ENCODE assay signal across 20 cellular contexts in the genomic region with DNA sequence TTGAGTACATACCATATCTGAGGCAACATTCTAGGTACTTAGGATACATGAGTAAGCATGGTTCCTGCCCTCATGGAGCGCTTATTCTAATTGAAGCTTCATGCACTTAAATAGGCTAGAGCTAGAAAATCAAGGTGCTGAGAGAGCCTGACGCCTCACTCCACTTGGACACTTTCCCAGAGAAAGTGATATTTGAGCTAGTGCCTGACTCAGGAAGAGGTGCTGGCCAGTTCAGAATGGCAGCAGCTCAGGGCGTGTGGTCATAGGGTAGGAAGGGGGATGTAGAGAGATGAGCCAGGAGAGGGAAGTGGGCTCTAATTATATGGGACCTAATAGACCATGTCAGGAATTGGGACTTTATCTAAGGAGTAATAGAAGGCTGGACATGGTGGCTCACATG. TPM values are rescaled to one million over a fixed set of nuclear protein-coding genes. Genes with fewer than 3 reads are reported as not detected.
DNase-seq lines count a peak whose midpoint lies in the region; ATAC-seq and TF ChIP-seq lines count a peak whose summit lies in the region.
"Had no signal": no experiment of that assay in that cellular context is flagged by ENCODE, and none has a peak within 500 bp of the region (broad histone marks: within the 10 kb centered on the region; RNA-seq: fewer than 3 reads in every experiment).

No MANE protein-coding gene starts in this region.

- 78% methylated on average over 3 of the region's 3 CpGs for WGBS in mammary epithelial cell (ENCODE audit: low coverage, missing lambda C conversion rate)
- 68 to 73% methylated on average over 3 of the region's 3 CpGs for WGBS in heart right ventricle, 2 donors

- H4K20me1 ChIP-seq in mammary epithelial cell (ENCODE audit: insufficient read depth, low read length) = no peaks in the 10 kb centered on the region

- H3K27me3 Mint-ChIP-seq in HFFc6 (ENCODE audit: insufficient read depth) = no peaks in the 10 kb centered on the region

- no peak for TF ChIP-seq CTCF in HFFc6 (IDR thresholded peaks at IDR 0.05)
- no peak for TF ChIP-seq CTCF in mammary epithelial cell (conservative IDR thresholded peaks at IDR 0.05 in 1 of 2, IDR thresholded peaks at IDR 0.05 in 1 of 2; ENCODE audit: extremely low read depth in 1 of 2, insufficient read depth in 1 of 2, low read depth in 1 of 2, low read length in 2 of 2)
- no peak for TF ChIP-seq CTCF in heart right ventricle (IDR thresholded peaks at IDR 0.05)

- peak overlapping the region; percentile 9; the same call in 1 of the 2 replicates for H3K27ac Mint-ChIP-seq in HFFc6
- H3K27ac Mint-ChIP-seq: endodermal cell had no signal

- no peak overlapping the region for H3K9ac ChIP-seq in mammary epithelial cell (ENCODE audit: insufficient read depth, low read length)

- no peaks in the 10 kb centered on the region for H3K36me3 ChIP-seq in mammary epithelial cell (ENCODE audit: insufficient read depth, low read length)
- peaks cover 0 to 91% (median 8%) of the 10 kb centered on the region in 9 donors for H3K36me3 ChIP-seq in heart right ventricle
- H3K36me3 ChIP-seq: uterus had no signal

- H3K27ac ChIP-seq in mammary epithelial cell (ENCODE audit: insufficient read depth, low read depth, low read length) (no peak overlapping the region), heart right ventricle (no peak overlapping the region)
- H3K27ac ChIP-seq: lower lobe of right lung, uterus had no signal

- H3K4me3 ChIP-seq in mammary epithelial cell (replicated peaks in 1 of 3; ENCODE audit: insufficient read depth in 1 of 3, low read depth in 2 of 3, low read length in 3 of 3) (no peak overlapping the region), heart right ventricle (no peak overlapping the region)
- H3K4me3 ChIP-seq: lower lobe of right lung, uterus had no signal

- intact Hi-C loops in mammary epithelial cell (cut with micrococcal nuclease) = no loop called here
- intact Hi-C loops in heart right ventricle (cut with DNase I) = no loop called here

- H3K36me3 Mint-ChIP-seq in HFFc6 (ENCODE audit: low read depth) = peaks cover 22% of the 10 kb centered on the region

- in situ Hi-C loops in mammary epithelial cell (cut with MboI; ENCODE audit: low sequenced_read_pairs in 2 of 2) = no loop called here

- ATAC-seq in heart right ventricle (peak in 5 of 8 donors; percentile 39 to 83 (median 70)), HG03135 (IDR thresholded peaks at IDR 0.05; ENCODE audit: unreplicated experiment) (no peak), GM18861 (IDR thresholded peaks at IDR 0.05; ENCODE audit: unreplicated experiment) (no peak)
- ATAC-seq: HCT116, lower lobe of right lung had no signal

- peaks cover 2% of the 10 kb centered on the region for H3K79me2 ChIP-seq in mammary epithelial cell (ENCODE audit: insufficient read depth, low read length)

- H3K4me2 ChIP-seq in mammary epithelial cell (ENCODE audit: insufficient read depth, low read depth, low read length) = no peak overlapping the region

- peaks cover 12% of the 10 kb centered on the region for H3K4me1 ChIP-seq in mammary epithelial cell (ENCODE audit: insufficient read depth, low read length)
- H3K4me1 ChIP-seq in heart right ventricle = peaks cover 0 to 5% (median 0%) of the 10 kb centered on the region in 9 donors
- H3K4me1 ChIP-seq: Caco-2, lower lobe of right lung, uterus had no signal

- dilution Hi-C loops in mammary epithelial cell (cut with HindIII; ENCODE audit: low sequenced_read_pairs) = loop anchor here (5.0 kb wide), 1 partner anchor 37 kb away; no protein-coding TSS in a partner anchor

- H3K4me3 Mint-ChIP-seq in HFFc6 = no peak overlapping the region; the same call in 1 of the 2 replicates
- H3K4me3 Mint-ChIP-seq: endodermal cell had no signal

- H3K9me3 Mint-ChIP-seq in HFFc6 = no peaks in the 10 kb centered on the region

- H3K4me1 Mint-ChIP-seq in HFFc6 (ENCODE audit: low read depth) = peaks cover 33% of the 10 kb centered on the region
- H3K4me1 Mint-ChIP-seq: endodermal cell had no signal

- no TSS peak for BruUV-seq in mammary epithelial cell (replicated peaks; lab: Mats Ljungman, UMichigan)

- CTCF ChIA-PET in mammary epithelial cell (lab: Charles Lee; ENCODE audit: low non-redundant PET) = interaction anchor here (0.7 kb wide), 1 partner anchor 69 kb away, joined by 6 read pairs; no protein-coding TSS in a partner anchor

- no peaks in the 10 kb centered on the region for H3K9me3 ChIP-seq in mammary epithelial cell (replicated peaks; ENCODE audit: insufficient read depth, low read length)
- H3K9me3 ChIP-seq in heart right ventricle = no peaks in the 10 kb centered on the region
- H3K9me3 ChIP-seq: Caco-2, lower lobe of right lung, uterus had no signal

- no peak overlapping the region for H2AFZ ChIP-seq in mammary epithelial cell (ENCODE audit: low read depth, low read length)

- DNase-seq in AG08396 (ENCODE audit: low spot score) = peak; percentile 31
- peak; percentile 4 for DNase-seq in HFFc6
- peak; percentile 12 for DNase-seq in mammary epithelial cell
- DNase-seq in heart right ventricle = no peak
- no peak for DNase-seq in NCI-H446 treated with DMSO at 0.1 percent for 48 hours (lab: John Stamatoyannopoulos, UW)
- DNase-seq in NCI-H2107 (lab: John Stamatoyannopoulos, UW) = no peak
- DNase-seq: activated CD4-positive, alpha-beta T cell treated with anti-CD3 and anti-CD28 coated beads, Interleukin-2, amount 50 U/mL, for 1 hour; activated gamma-delta T cell treated with Interleukin-2 at 50 U/mL for 16 hours; AML-193; amniotic stem cell; Caco-2; endodermal cell; lower lobe of right lung; NCI-H2227 treated with DMSO at 0.1 percent for 48 hours; stimulated activated CD4-positive, alpha-beta T cell treated with anti-CD3 and anti-CD28 coated beads, Interleukin-2, amount 100 ng/mL, for 48 hours; substantia nigra; uterus had no signal

- H3K27me3 ChIP-seq in mammary epithelial cell (ENCODE audit: insufficient read depth, low read length) = no peaks in the 10 kb centered on the region
- H3K27me3 ChIP-seq in heart right ventricle = no peaks in the 10 kb centered on the region
- H3K27me3 ChIP-seq: uterus had no signal

RNA-seq across cellular contexts. Expression of a gene that starts 33.3 kb away (rescaled TPM):
- total RNA-seq in HFFc6 (2021; fragmentation: NEBNext Ultra II Directional; extraction: Animal tissue kit (Norgen Biotek cat#: 25700)) = 10 to 100 TPM; 25.8 to 34.0 (median 31.6) TPM
- total RNA-seq in mammary epithelial cell = 10 to 100 TPM; 18.5 to 23.3 TPM
- 16.1 TPM for polyA plus RNA-seq in mammary epithelial cell
- 31.5 TPM for polyA minus RNA-seq in mammary epithelial cell
- total RNA-seq in heart right ventricle = 1 to 10 TPM; 4.0 to 7.3 (median 4.6) TPM
- polyA plus RNA-seq in heart right ventricle = 1 to 10 TPM; 5.0 to 5.9 TPM

RNA-seq across cellular contexts. Expression of a gene that starts 35.2 kb away (rescaled TPM):
- 10 to 100 TPM; 22.2 to 26.2 (median 24.7) TPM for total RNA-seq in HFFc6 (2021; fragmentation: NEBNext Ultra II Directional; extraction: Animal tissue kit (Norgen Biotek cat#: 25700))
- 10 to 100 TPM in 1 of 2 donors, 1 to 10 TPM in 1; 8.8 to 21.6 TPM for total RNA-seq in mammary epithelial cell
- 18.6 TPM for polyA plus RNA-seq in mammary epithelial cell
- polyA minus RNA-seq in mammary epithelial cell = 29.2 TPM
- total RNA-seq in heart right ventricle = 10 to 100 TPM in 6 of 10 donors, 1 to 10 TPM in 4; 4.7 to 37.5 (median 11.4) TPM
- polyA plus RNA-seq in heart right ventricle = 10 to 100 TPM in 1 of 2 donors, 1 to 10 TPM in 1; 7.6 to 45.6 TPM

RNA-seq across cellular contexts. Expression of a gene that starts 47.0 kb away (rescaled TPM):
- 10 to 100 TPM; 25.4 to 47.3 (median 39.7) TPM for total RNA-seq in HFFc6 (2021; fragmentation: NEBNext Ultra II Directional; extraction: Animal tissue kit (Norgen Biotek cat#: 25700))
- total RNA-seq in mammary epithelial cell = 10 to 100 TPM; 27.0 to 45.1 TPM
- polyA plus RNA-seq in mammary epithelial cell = 37.6 TPM
- 48.5 TPM for polyA minus RNA-seq in mammary epithelial cell
- total RNA-seq in heart right ventricle = 10 to 100 TPM in 2 of 10 donors, 1 to 10 TPM in 8; 3.7 to 10.9 (median 7.1) TPM
- 1 to 10 TPM; 2.5 to 5.3 TPM for polyA plus RNA-seq in heart right ventricle

RNA-seq across cellular contexts. Expression of a gene that starts 47.0 kb away (rescaled TPM):
- total RNA-seq in HFFc6 (2021; fragmentation: NEBNext Ultra II Directional; extraction: Animal tissue kit (Norgen Biotek cat#: 25700)) = 10 to 100 TPM; 41.9 to 96.4 (median 89.6) TPM
- 10 to 100 TPM in 1 of 2 donors, 1 to 10 TPM in 1; 1.0 to 49.9 TPM for total RNA-seq in mammary epithelial cell
- polyA plus RNA-seq in mammary epithelial cell = 38.5 TPM
- polyA minus RNA-seq in mammary epithelial cell = 139 TPM
- 10 to 100 TPM in 1 of 10 donors, 1 to 10 TPM in 3, under 1 TPM in 5, not detected in 1; 0.19 to 10.9 (median 0.89) TPM for total RNA-seq in heart right ventricle
- polyA plus RNA-seq in heart right ventricle = under 1 TPM; 0.14 to 0.44 TPM

Comparison
In these comparisons a context has a peak if more than half of its experiments do, and no peak if none do; other contexts are left out.
1. DNase-seq: peak in AG08396 (single experiment), HFFc6 (single experiment) and mammary epithelial cell (single experiment); none in heart right ventricle (0 of 2), NCI-H446 treated with DMSO at 0.1 percent for 48 hours (single experiment) and NCI-H2107 (single experiment).
2. ATAC-seq: peak in heart right ventricle (5 of 8); none in HG03135 (single experiment) and GM18861 (single experiment).